Comparison of ENCODE assay signal across 8 cellular contexts in genomic region chr20:3160418-3160817, GRCh38. TPM values are rescaled to one million over a fixed set of nuclear protein-coding genes. Genes with fewer than 3 reads are reported as not detected.
DNase-seq lines count a peak whose midpoint lies in the region; ATAC-seq, FAIRE-seq and TF ChIP-seq lines count a peak whose summit lies in the region.

No MANE protein-coding gene starts in this region.

- peaks cover 13% of the 10 kb centered on the region for H3K4me1 ChIP-seq in cardiac muscle cell (ENCODE audit: low read depth)
- peaks cover 22% of the 10 kb centered on the region for H3K4me1 ChIP-seq in testis

- H3K4me3 ChIP-seq in cardiac muscle cell, result peak overlapping the region; percentile 72
- H3K4me3 ChIP-seq in SK-N-MC, result peak overlapping the region; percentile 94
- H3K4me3 ChIP-seq in fibroblast of villous mesenchyme (ENCODE audit: low read depth, low read length), result peak overlapping the region; percentile 77
- peak overlapping the region; percentile 87 to 98 for H3K4me3 ChIP-seq in testis

- no peak for TF ChIP-seq CTCF in cardiac muscle cell (IDR thresholded peaks at IDR 0.05; ENCODE audit: low read depth, low read length)
- TF ChIP-seq CTCF in fibroblast of villous mesenchyme (IDR thresholded peaks at IDR 0.05; ENCODE audit: insufficient read depth, low read depth, low read length), result no peak
- no peak for TF ChIP-seq CTCF in testis (IDR thresholded peaks at IDR 0.05)

- H3K27me3 ChIP-seq in cardiac muscle cell (no peaks in the 10 kb centered on the region), testis (no peaks in the 10 kb centered on the region)

- intact Hi-C loops in cardiac septum (cut with DNase I) (no loop called here), testis (cut with DNase I; ENCODE audit: low total_unique reads) (no loop called here)

- no peak for ATAC-seq in HG03571 (IDR thresholded peaks at IDR 0.05; ENCODE audit: unreplicated experiment)
- ATAC-seq in GM18873 (IDR thresholded peaks at IDR 0.05; ENCODE audit: low FRiP score, unreplicated experiment), result no peak

- 88 to 89% methylated on average over 6 of the region's 6 CpGs for WGBS in testis, 2 donors

- H3K9me3 ChIP-seq in cardiac muscle cell (ENCODE audit: low read depth) (no peaks in the 10 kb centered on the region), SK-N-MC (ENCODE audit: low read depth, low read length) (no peaks in the 10 kb centered on the region), testis (no peaks in the 10 kb centered on the region)

- DNase-seq in cardiac muscle cell (ENCODE audit: low read depth in 1 of 2, low spot score in 1 of 2) (no peak), cardiac septum (ENCODE audit: low spot score) (no peak), SK-N-MC (ENCODE audit: low read depth, low spot score) (no peak), fibroblast of villous mesenchyme (ENCODE audit: low read depth) (no peak), testis (no peak), RCC 7860 (ENCODE audit: low spot score) (no peak)

- TF ChIP-seq POLR2A in testis (IDR thresholded peaks at IDR 0.05), result no peak

- H3K9ac ChIP-seq in SK-N-MC (ENCODE audit: insufficient read length), result peak overlapping the region; percentile 98

- H3K36me3 ChIP-seq in cardiac muscle cell (no peaks in the 10 kb centered on the region), SK-N-MC (ENCODE audit: insufficient read depth, low read length) (peaks cover 4% of the 10 kb centered on the region; the same call in 1 of the 2 replicates), testis (ENCODE audit: low read depth, missing control alignments) (no peaks in the 10 kb centered on the region)

- H3K27ac ChIP-seq in cardiac muscle cell (no peak overlapping the region), SK-N-MC (peak overlapping the region; percentile 85; the same call in 1 of the 2 replicates), testis (no peak overlapping the region)

- no peak for FAIRE-seq in RCC 7860 (lab: Jason Lieb, UNC)

RNA-seq across cellular contexts. Expression of gene FASTKD5, which starts 0.8 kb away (rescaled TPM):
- 9.5 and 14.6 TPM in 2 replicates for total RNA-seq in cardiac muscle cell
- polyA plus RNA-seq in cardiac muscle cell, result 12.3 and 21.4 TPM in 2 replicates
- total RNA-seq in cardiac septum, result 23.2 TPM
- total RNA-seq in fibroblast of villous mesenchyme, result 10.3 and 19.0 TPM in 2 replicates
- 10 to 100 TPM; 20.5 to 20.7 TPM for total RNA-seq in testis
- 28.2 TPM for polyA plus RNA-seq in testis (ENCODE audit: insufficient read depth, low read depth, low replicate concordance)

RNA-seq across cellular contexts. Expression of gene UBOX5, which starts 0.8 kb away (rescaled TPM):
- total RNA-seq in cardiac muscle cell (7.7 and 11.0 TPM in 2 replicates), cardiac septum (3.9 TPM), fibroblast of villous mesenchyme (4.2 and 4.3 TPM in 2 replicates), testis (10 to 100 TPM in 1 of 2 donors, 1 to 10 TPM in 1; 9.9 to 10.4 TPM)
- polyA plus RNA-seq in cardiac muscle cell (8.0 and 12.1 TPM in 2 replicates), testis (ENCODE audit: insufficient read depth, low read depth, low replicate concordance) (9.9 TPM)

RNA-seq across cellular contexts. Expression of gene LZTS3, which starts 12.9 kb away (rescaled TPM):
- total RNA-seq in cardiac muscle cell (20.5 and 30.9 TPM in 2 replicates), cardiac septum (6.9 TPM), fibroblast of villous mesenchyme (10.3 and 13.8 TPM in 2 replicates), testis (10 to 100 TPM; 13.9 to 16.8 TPM)
- polyA plus RNA-seq in cardiac muscle cell (14.5 and 15.7 TPM in 2 replicates), testis (ENCODE audit: insufficient read depth, low read depth, low replicate concordance) (7.2 TPM)

RNA-seq across cellular contexts. Expression of gene DDRGK1, which starts 44.1 kb away (rescaled TPM):
- total RNA-seq in cardiac muscle cell (57.6 and 107 TPM in 2 replicates), cardiac septum (29.1 TPM), fibroblast of villous mesenchyme (19.0 and 21.6 TPM in 2 replicates), testis (10 to 100 TPM; 78.9 to 93.8 TPM)
- polyA plus RNA-seq in cardiac muscle cell (48.1 and 81.6 TPM in 2 replicates), testis (ENCODE audit: insufficient read depth, low read depth, low replicate concordance) (57.2 TPM)

RNA-seq across cellular contexts. Expression of gene ITPA, which starts 48.9 kb away (rescaled TPM):
- total RNA-seq in cardiac muscle cell, result 33.8 and 56.5 TPM in 2 replicates
- 54.5 and 74.1 TPM in 2 replicates for polyA plus RNA-seq in cardiac muscle cell
- 24.1 TPM for total RNA-seq in cardiac septum
- total RNA-seq in fibroblast of villous mesenchyme, result 29.8 and 40.3 TPM in 2 replicates
- total RNA-seq in testis, result 10 to 100 TPM; 42.2 to 49.8 TPM
- polyA plus RNA-seq in testis (ENCODE audit: insufficient read depth, low read depth, low replicate concordance), result 36.4 TPM
